ENCODE assay signal across 11 cellular contexts in genomic region chr2:179556425-179556824, GRCh38.
A peak's percentile ranks its signal among the peaks of the same experiment; 100 is the strongest.
DNase-seq lines count a peak whose midpoint lies in the region; ATAC-seq and TF ChIP-seq lines count a peak whose summit lies in the region.
"Had no signal": no experiment of that assay in that cellular context is flagged by ENCODE, and none has a peak within 500 bp of the region (broad histone marks: within the 10 kb centered on the region; RNA-seq: fewer than 3 reads in every experiment).

No MANE protein-coding gene starts in this region.

- WGBS in endodermal cell (ENCODE audit: insufficient coverage in 1 of 2, insufficient read length in 1 of 2), 2 experiments, result 97 to 100% methylated on average over 2 to 5 of the region's 6 CpGs

- H3K9me3 ChIP-seq in skeletal muscle tissue (ENCODE audit: control insufficient read depth in 3 of 3, low read length in 3 of 3), result no peaks in the 10 kb centered on the region
- H3K9me3 ChIP-seq in CD4-positive, alpha-beta memory T cell (ENCODE audit: control insufficient read depth in 1 of 2, low read length in 2 of 2), result no peaks in the 10 kb centered on the region
- no peaks in the 10 kb centered on the region for H3K9me3 ChIP-seq in endodermal cell (ENCODE audit: control insufficient read depth, low read length)
- H3K9me3 ChIP-seq: A549 had no signal

- no peak overlapping the region for H3K9ac ChIP-seq in skeletal muscle tissue (ENCODE audit: low read depth in 1 of 3, low read length in 3 of 3)
- no peak overlapping the region for H3K9ac ChIP-seq in endodermal cell (ENCODE audit: extremely low read depth, low read length, poor library complexity, severe bottlenecking)
- H3K9ac ChIP-seq: GM23248 had no signal

- H3K4me3 ChIP-seq in skeletal muscle tissue (ENCODE audit: low read length in 3 of 3), result peak overlapping the region in 1 of 3 donors; percentile 22
- no peak overlapping the region for H3K4me3 ChIP-seq in CD4-positive, alpha-beta memory T cell (ENCODE audit: low read length in 2 of 2)
- no peak overlapping the region for H3K4me3 ChIP-seq in endodermal cell (ENCODE audit: low read length)
- H3K4me3 ChIP-seq: A549, GM23248 had no signal

- DNase-seq in NCI-H2227 (lab: John Stamatoyannopoulos, UW; ENCODE audit: unreplicated experiment) (peak; percentile 50), neural crest cell (ENCODE audit: low read depth, low spot score) (no peak), omental fat pad (ENCODE audit: low spot score) (no peak), endodermal cell (no peak)
- DNase-seq in CD4-positive, alpha-beta memory T cell, result no peak
- DNase-seq: DMS53, GM23248 had no signal

- no peaks in the 10 kb centered on the region for H3K9me3 Mint-ChIP-seq in neural crest cell
- peaks cover 0 to 2% (median 0%) of the 10 kb centered on the region in 8 donors for H3K9me3 Mint-ChIP-seq in CD4-positive, alpha-beta memory T cell
- peaks cover 3% of the 10 kb centered on the region for H3K9me3 Mint-ChIP-seq in endodermal cell

- H3K4me3 Mint-ChIP-seq in neural crest cell (peak overlapping the region; percentile 10), endodermal cell (no peak overlapping the region)
- no peak overlapping the region for H3K4me3 Mint-ChIP-seq in CD4-positive, alpha-beta memory T cell
- H3K4me3 Mint-ChIP-seq: CD14-positive monocyte had no signal

- TF ChIP-seq CTCF in VCaP (conservative IDR thresholded peaks at IDR 0.05), result no peak
- no peak for TF ChIP-seq CTCF in neural crest cell (conservative IDR thresholded peaks at IDR 0.05)
- no peak for TF ChIP-seq CTCF in omental fat pad (IDR thresholded peaks at IDR 0.05)
- no peak for TF ChIP-seq CTCF in endodermal cell (conservative IDR thresholded peaks at IDR 0.05)

- no peaks in the 10 kb centered on the region for H3K27me3 ChIP-seq in skeletal muscle tissue (ENCODE audit: control insufficient read depth in 3 of 3, insufficient read depth in 3 of 3, low read length in 3 of 3)
- H3K27me3 ChIP-seq in CD4-positive, alpha-beta memory T cell (ENCODE audit: insufficient read depth, low read length), result no peaks in the 10 kb centered on the region
- no peaks in the 10 kb centered on the region for H3K27me3 ChIP-seq in endodermal cell (ENCODE audit: control insufficient read depth, insufficient read depth, low read length, poor library complexity, severe bottlenecking)

- H3K27ac ChIP-seq in VCaP, result peak overlapping the region; percentile 36
- peak overlapping the region; percentile 20 for H3K27ac ChIP-seq in skeletal muscle tissue (ENCODE audit: low read depth, low read length)
- no peak overlapping the region for H3K27ac ChIP-seq in CD4-positive, alpha-beta memory T cell (ENCODE audit: low read depth, low read length)
- H3K27ac ChIP-seq in endodermal cell (ENCODE audit: low read depth, low read length), result no peak overlapping the region
- H3K27ac ChIP-seq: A549, GM23248 had no signal

- H3K36me3 ChIP-seq in skeletal muscle tissue (ENCODE audit: control insufficient read depth in 3 of 3, insufficient read depth in 3 of 3, low read length in 3 of 3) (no peaks in the 10 kb centered on the region), endodermal cell (ENCODE audit: control insufficient read depth, insufficient read depth, low read length) (no peaks in the 10 kb centered on the region)
- H3K36me3 ChIP-seq in CD4-positive, alpha-beta memory T cell (ENCODE audit: insufficient read depth, low read length), result no peaks in the 10 kb centered on the region

- H3K27ac Mint-ChIP-seq in neural crest cell (ENCODE audit: unreplicated experiment) (no peak overlapping the region), endodermal cell (no peak overlapping the region)
- H3K27ac Mint-ChIP-seq in CD4-positive, alpha-beta memory T cell, result no peak overlapping the region
- H3K27ac Mint-ChIP-seq: CD14-positive monocyte had no signal

- intact Hi-C loops in CD4-positive, alpha-beta memory T cell (cut with micrococcal nuclease), result no loop called here

- H3K4me1 ChIP-seq in skeletal muscle tissue (ENCODE audit: control insufficient read depth in 3 of 3, insufficient read depth in 3 of 3, low read length in 3 of 3), result peaks cover 0 to 6% (median 2%) of the 10 kb centered on the region in 3 donors
- no peaks in the 10 kb centered on the region for H3K4me1 ChIP-seq in CD4-positive, alpha-beta memory T cell (ENCODE audit: insufficient read depth, low read length)
- H3K4me1 ChIP-seq in endodermal cell (ENCODE audit: control insufficient read depth, insufficient read depth, low read length), result no peaks in the 10 kb centered on the region
- H3K4me1 ChIP-seq: A549 had no signal

- H3K4me1 Mint-ChIP-seq in neural crest cell, result peaks cover 36% of the 10 kb centered on the region
- H3K4me1 Mint-ChIP-seq in CD4-positive, alpha-beta memory T cell, result no peaks in the 10 kb centered on the region
- peaks cover 30% of the 10 kb centered on the region for H3K4me1 Mint-ChIP-seq in endodermal cell
- H3K4me1 Mint-ChIP-seq: CD14-positive monocyte had no signal

- no peak for ATAC-seq in omental fat pad (ENCODE audit: low FRiP score)
- ATAC-seq: A549 had no signal

- POLR2A ChIA-PET in CD4-positive, alpha-beta memory T cell (lab: Charles Lee; ENCODE audit: partially characterized antibody), result no interaction called here

- CTCF ChIA-PET in CD4-positive, alpha-beta memory T cell (lab: Charles Lee; ENCODE audit: partially characterized antibody), result no interaction called here

- H3K27me3 Mint-ChIP-seq in neural crest cell (ENCODE audit: low read depth), result no peaks in the 10 kb centered on the region
- peaks cover 0 to 1% of the 10 kb centered on the region in 2 donors for H3K27me3 Mint-ChIP-seq in CD4-positive, alpha-beta memory T cell
- peaks cover 9% of the 10 kb centered on the region for H3K27me3 Mint-ChIP-seq in endodermal cell (ENCODE audit: insufficient read depth)

- H3K36me3 Mint-ChIP-seq in neural crest cell (ENCODE audit: low read depth) (no peaks in the 10 kb centered on the region), endodermal cell (ENCODE audit: low read depth) (no peaks in the 10 kb centered on the region)
- no peaks in the 10 kb centered on the region for H3K36me3 Mint-ChIP-seq in CD4-positive, alpha-beta memory T cell
- H3K36me3 Mint-ChIP-seq: CD14-positive monocyte had no signal

Comparison
In these comparisons a context has a peak if more than half of its experiments do, and no peak if none do; other contexts are left out.
1. H3K27ac ChIP-seq: peak in VCaP (single experiment) and skeletal muscle tissue (single experiment); none in CD4-positive, alpha-beta memory T cell (single experiment) and endodermal cell (single experiment).